Comparison of ENCODE assay signal across 18 cellular contexts in the genomic region with DNA sequence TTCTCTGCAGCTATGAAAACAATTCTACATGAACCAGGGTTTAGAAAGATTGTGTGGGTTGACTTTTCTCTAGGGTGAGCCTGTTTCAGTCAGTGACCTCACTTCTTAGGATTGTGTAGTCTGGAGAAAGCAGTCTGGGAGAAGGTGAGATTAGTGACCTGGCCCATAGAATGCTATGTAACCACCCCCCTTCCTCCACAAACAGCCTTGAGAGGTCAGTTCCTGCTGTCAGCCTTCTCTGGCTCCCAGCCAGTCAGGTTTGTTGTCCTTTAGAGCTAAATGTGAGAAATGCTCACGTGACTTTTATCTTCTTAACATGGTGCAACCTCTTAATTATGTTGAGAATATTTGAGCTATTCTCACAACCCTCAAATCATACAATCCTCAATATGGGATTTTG.
DNase-seq lines count a peak whose midpoint lies in the region; ATAC-seq and TF ChIP-seq lines count a peak whose summit lies in the region.
"Had no signal": no experiment of that assay in that cellular context is flagged by ENCODE, and none has a peak within 500 bp of the region (broad histone marks: within the 10 kb centered on the region; RNA-seq: fewer than 3 reads in every experiment).

No MANE protein-coding gene starts in this region.

- H3K27ac Mint-ChIP-seq in mesothelial cell of epicardium: peak overlapping the region; percentile 78
- H3K27ac Mint-ChIP-seq: activated naive CD8-positive, alpha-beta T cell had no signal

- intact Hi-C loops in uterus (cut with DNase I; ENCODE audit: low total_unique reads) (no loop called here), A673 (cut with micrococcal nuclease; ENCODE audit: unreplicated experiment) (no loop called here)

- no peak overlapping the region for H3K4me3 Mint-ChIP-seq in mesothelial cell of epicardium
- H3K4me3 Mint-ChIP-seq: activated naive CD8-positive, alpha-beta T cell had no signal

- no peaks in the 10 kb centered on the region for H3K27me3 ChIP-seq in brain microvascular endothelial cell (replicated peaks)
- H3K27me3 ChIP-seq in uterus: no peaks in the 10 kb centered on the region
- H3K27me3 ChIP-seq in A673 (replicated peaks; ENCODE audit: insufficient read depth, low read depth, low read length, poor library complexity): no peaks in the 10 kb centered on the region
- H3K27me3 ChIP-seq: BLaER1, colonic mucosa had no signal

- no peak for TF ChIP-seq POLR2A in uterus (IDR thresholded peaks at IDR 0.05)

- no peak for ATAC-seq in stimulated activated naive CD8-positive, alpha-beta T cell treated with anti-CD3 and anti-CD28 coated beads, Interleukin-15, Interleukin-2, amounts not matched to agents 100 U/mL and 50 U/mL, for 24 hours
- ATAC-seq: right cardiac atrium had no signal

- peaks cover 3% of the 10 kb centered on the region for H3K36me3 Mint-ChIP-seq in mesothelial cell of epicardium
- H3K36me3 Mint-ChIP-seq: activated naive CD8-positive, alpha-beta T cell had no signal

- peaks cover 53% of the 10 kb centered on the region for H3K4me1 Mint-ChIP-seq in mesothelial cell of epicardium

- H3K36me3 ChIP-seq in brain microvascular endothelial cell (replicated peaks): no peaks in the 10 kb centered on the region
- no peaks in the 10 kb centered on the region for H3K36me3 ChIP-seq in uterus
- H3K36me3 ChIP-seq in A673 (ENCODE audit: insufficient read depth, low read length, poor library complexity, severe bottlenecking): no peaks in the 10 kb centered on the region
- H3K36me3 ChIP-seq: BLaER1, colonic mucosa had no signal

- TF ChIP-seq CTCF in brain microvascular endothelial cell (IDR thresholded peaks at IDR 0.05; ENCODE audit: low read depth, low read length, missing control alignments) (no peak), mesothelial cell of epicardium (IDR thresholded peaks at IDR 0.05; ENCODE audit: unreplicated experiment) (no peak), uterus (IDR thresholded peaks at IDR 0.05) (no peak), A673 (conservative IDR thresholded peaks at IDR 0.05; ENCODE audit: low read depth, low read length) (no peak)

- in situ Hi-C loops in brain microvascular endothelial cell (cut with HindIII; ENCODE audit: low pct_ligation_motif_present, low sequenced_read_pairs): no loop called here

- POLR2A ChIA-PET in A673 (lab: Charles Lee; ENCODE audit: low non-redundant PET): interaction anchor here (0.6 kb wide), 1 partner anchor 43 kb away, joined by 4 read pairs; no protein-coding TSS in a partner anchor

- H3K9me3 ChIP-seq in uterus (no peaks in the 10 kb centered on the region), A673 (ENCODE audit: low read depth, low read length, poor library complexity, severe bottlenecking) (peaks cover 3% of the 10 kb centered on the region)
- H3K9me3 ChIP-seq: BLaER1, colonic mucosa had no signal

- H3K4me3 ChIP-seq in brain microvascular endothelial cell (ENCODE audit: low read depth, low read length) (no peak overlapping the region), uterus (no peak overlapping the region), A673 (ENCODE audit: low read depth, low read length, poor library complexity, severe bottlenecking) (no peak overlapping the region)
- H3K4me3 ChIP-seq: BLaER1, colonic mucosa had no signal

- peaks cover 19% of the 10 kb centered on the region for H3K9me3 Mint-ChIP-seq in mesothelial cell of epicardium

- no TSS peak for BruUV-seq in A673 (replicated peaks; lab: Mats Ljungman, UMichigan)

- CTCF ChIA-PET in A673 (lab: Charles Lee): no interaction called here

- H3K27me3 Mint-ChIP-seq in mesothelial cell of epicardium (ENCODE audit: low read depth): no peaks in the 10 kb centered on the region
- H3K27me3 Mint-ChIP-seq: activated naive CD8-positive, alpha-beta T cell had no signal

- no peaks in the 10 kb centered on the region for H3K4me1 ChIP-seq in uterus
- H3K4me1 ChIP-seq in A673 (ENCODE audit: insufficient read depth, low read length, poor library complexity, severe bottlenecking): no peaks in the 10 kb centered on the region
- H3K4me1 ChIP-seq: BLaER1, colonic mucosa had no signal

- peak overlapping the region; percentile 22 for H3K27ac ChIP-seq in brain microvascular endothelial cell
- no peak overlapping the region for H3K27ac ChIP-seq in uterus
- no peak overlapping the region for H3K27ac ChIP-seq in A673 (ENCODE audit: low read depth, low read length, poor library complexity, severe bottlenecking)
- H3K27ac ChIP-seq: BLaER1, colonic mucosa, VCaP had no signal

- DNase-seq in COLO668 (lab: John Stamatoyannopoulos, UW; ENCODE audit: unreplicated experiment): peak; percentile 12
- DNase-seq in HK-2 (ENCODE audit: unreplicated experiment): peak; percentile 31
- peak; percentile 77 for DNase-seq in brain microvascular endothelial cell
- no peak for DNase-seq in mesothelial cell of epicardium (ENCODE audit: low spot score in 2 of 2, unreplicated experiment in 2 of 2)
- no peak for DNase-seq in stimulated activated naive CD8-positive, alpha-beta T cell treated with anti-CD3 and anti-CD28 coated beads, Interleukin-15, Interleukin-2, amounts not matched to agents 100 U/mL and 50 U/mL, for 24 hours
- DNase-seq in uterus: no peak
- DNase-seq in activated effector memory CD4-positive, alpha-beta T cell treated with Interleukin-2 at 50 U/mL for 16 hours: no peak
- DNase-seq in A673 (ENCODE audit: low spot score): no peak
- DNase-seq: colonic mucosa; GOT3; MM.1S; NK-92 treated with Interleukin-12 subunit alpha and Interleukin-12 subunit beta, amount 100 ng/mL, for 24 hours; right cardiac atrium; SK-N-SH; stimulated activated naive CD4-positive, alpha-beta T cell treated with Interleukin-2 at 50 U/mL for 16 hours had no signal

Comparison
In these comparisons a context has a peak if more than half of its experiments do, and no peak if none do; other contexts are left out.
1. DNase-seq: peak in COLO668 (single experiment), HK-2 (single experiment) and brain microvascular endothelial cell (single experiment); none in mesothelial cell of epicardium (0 of 2), stimulated activated naive CD8-positive, alpha-beta T cell treated with anti-CD3 and anti-CD28 coated beads, Interleukin-15, Interleukin-2, amounts not matched to agents 100 U/mL and 50 U/mL, for 24 hours (single experiment), uterus (0 of 2), activated effector memory CD4-positive, alpha-beta T cell treated with Interleukin-2 at 50 U/mL for 16 hours (single experiment) and A673 (single experiment).